21 cellular contexts compared by ENCODE assay signal in the genomic region with DNA sequence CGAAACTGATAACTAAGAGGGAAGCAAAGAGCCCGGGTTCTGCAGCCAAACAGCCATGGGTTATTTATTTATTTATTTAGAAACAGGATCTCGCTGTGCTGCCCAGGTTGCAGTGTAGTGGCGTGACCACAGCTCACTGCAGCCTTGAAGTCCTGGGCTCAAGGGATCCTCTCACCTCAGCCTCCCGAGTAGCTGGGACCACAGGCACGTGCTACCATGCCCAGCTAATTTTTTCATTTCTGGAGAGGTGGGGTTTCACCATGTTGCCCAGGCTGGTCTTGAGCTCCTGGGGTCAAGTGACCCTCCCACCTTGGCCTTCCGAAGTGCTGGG. TPM values are rescaled to one million over a fixed set of nuclear protein-coding genes. Genes with fewer than 3 reads are reported as not detected.
"Had no signal": no experiment of that assay in that cellular context is flagged by ENCODE, and none has a peak within 500 bp of the region (broad histone marks: within the 10 kb centered on the region; RNA-seq: fewer than 3 reads in every experiment).

No MANE protein-coding gene starts in this region.

- H3K9ac ChIP-seq: SK-N-SH had no signal

- H3K27me3 ChIP-seq: MG63 had no signal

- H3K9me3 ChIP-seq: MG63, SK-N-SH had no signal

- DNase-seq: Karpas-422, KG1, MG63, NCI-H1092, NCI-H1105 treated with DMSO at 0.1 percent for 48 hours, NCI-H1417 treated with DMSO at 0.1 percent for 48 hours, NCI-H1694 treated with DMSO at 0.1 percent for 48 hours, NCI-H1930, NCI-H2081 treated with DMSO at 0.1 percent for 48 hours, NCI-H2171, NCI-H226, NCI-H446, NCI-H510A, NCI-H524 treated with DMSO at 0.1 percent for 48 hours, NCI-H774, Right ventricle myocardium superior, RPMI8226, SIG-M5, SK-N-SH, SW 1271 had no signal

- H3K4me3 ChIP-seq: MG63 had no signal

- H3K36me3 ChIP-seq: MG63 had no signal

RNA-seq across cellular contexts. Expression of gene MORN5, which starts 24.2 kb away (rescaled TPM):
- total RNA-seq: HT-29, Right ventricle myocardium superior had no signal
